In the genomic region with DNA sequence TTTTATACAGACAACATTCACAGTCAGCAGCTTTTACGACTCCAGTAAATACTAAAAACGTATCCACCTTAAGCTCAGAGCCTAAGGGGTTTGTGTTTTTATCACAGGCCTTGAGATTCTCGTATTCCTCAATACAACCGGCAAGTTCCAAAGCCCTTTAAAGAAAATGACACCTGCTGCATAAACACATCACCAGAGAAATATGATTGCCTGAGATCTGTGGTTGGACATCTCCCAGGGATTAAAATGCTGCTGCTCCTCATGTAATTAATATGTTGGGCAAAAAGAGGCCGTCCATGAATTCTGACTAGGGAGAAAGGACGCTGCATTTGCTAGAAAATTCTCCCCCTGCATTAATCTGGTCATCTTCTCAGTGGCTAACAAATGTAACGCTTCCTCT, we compare ENCODE assay signal across 1 cellular context.
TF ChIP-seq lines count a peak whose summit lies in the region.

No MANE protein-coding gene starts in this region.

TF ChIP-seq in GM23338, 12 proteins besides CTCF, POLR2A, EP300 and RAD21 (continued from another document):
- TF ChIP-seq, protein P1, sequence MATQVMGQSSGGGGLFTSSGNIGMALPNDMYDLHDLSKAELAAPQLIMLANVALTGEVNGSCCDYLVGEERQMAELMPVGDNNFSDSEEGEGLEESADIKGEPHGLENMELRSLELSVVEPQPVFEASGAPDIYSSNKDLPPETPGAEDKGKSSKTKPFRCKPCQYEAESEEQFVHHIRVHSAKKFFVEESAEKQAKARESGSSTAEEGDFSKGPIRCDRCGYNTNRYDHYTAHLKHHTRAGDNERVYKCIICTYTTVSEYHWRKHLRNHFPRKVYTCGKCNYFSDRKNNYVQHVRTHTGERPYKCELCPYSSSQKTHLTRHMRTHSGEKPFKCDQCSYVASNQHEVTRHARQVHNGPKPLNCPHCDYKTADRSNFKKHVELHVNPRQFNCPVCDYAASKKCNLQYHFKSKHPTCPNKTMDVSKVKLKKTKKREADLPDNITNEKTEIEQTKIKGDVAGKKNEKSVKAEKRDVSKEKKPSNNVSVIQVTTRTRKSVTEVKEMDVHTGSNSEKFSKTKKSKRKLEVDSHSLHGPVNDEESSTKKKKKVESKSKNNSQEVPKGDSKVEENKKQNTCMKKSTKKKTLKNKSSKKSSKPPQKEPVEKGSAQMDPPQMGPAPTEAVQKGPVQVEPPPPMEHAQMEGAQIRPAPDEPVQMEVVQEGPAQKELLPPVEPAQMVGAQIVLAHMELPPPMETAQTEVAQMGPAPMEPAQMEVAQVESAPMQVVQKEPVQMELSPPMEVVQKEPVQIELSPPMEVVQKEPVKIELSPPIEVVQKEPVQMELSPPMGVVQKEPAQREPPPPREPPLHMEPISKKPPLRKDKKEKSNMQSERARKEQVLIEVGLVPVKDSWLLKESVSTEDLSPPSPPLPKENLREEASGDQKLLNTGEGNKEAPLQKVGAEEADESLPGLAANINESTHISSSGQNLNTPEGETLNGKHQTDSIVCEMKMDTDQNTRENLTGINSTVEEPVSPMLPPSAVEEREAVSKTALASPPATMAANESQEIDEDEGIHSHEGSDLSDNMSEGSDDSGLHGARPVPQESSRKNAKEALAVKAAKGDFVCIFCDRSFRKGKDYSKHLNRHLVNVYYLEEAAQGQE (IDR thresholded peaks at IDR 0.05; ENCODE audit: unreplicated experiment): no peak
